In genomic region chr10:102815790-102816549, GRCh38 we compare ENCODE assay signal across 7 cellular contexts. TPM values are rescaled to one million over a fixed set of nuclear protein-coding genes. Genes with fewer than 3 reads are reported as not detected.
A peak's percentile ranks its signal among the peaks of the same experiment; 100 is the strongest.
DNase-seq lines count a peak whose midpoint lies in the region; ATAC-seq and TF ChIP-seq lines count a peak whose summit lies in the region.

No MANE protein-coding gene starts in this region.

- peaks cover 15% of the 10 kb centered on the region for H3K4me1 Mint-ChIP-seq in type B pancreatic cell (ENCODE audit: unreplicated experiment)

- TF ChIP-seq CTCF in NB4 (IDR thresholded peaks at IDR 0.05; ENCODE audit: low read depth, low read length) (no peak), type B pancreatic cell (conservative IDR thresholded peaks at IDR 0.05) (no peak)

- H3K36me3 Mint-ChIP-seq in type B pancreatic cell: peaks cover 17% of the 10 kb centered on the region

- DNase-seq in NB4 (ENCODE audit: low read depth) (peak; percentile 51), dermis blood vessel endothelial cell (peak; percentile 95), midbrain (lab: John Stamatoyannopoulos, UW) (peak; percentile 47), type B pancreatic cell (ENCODE audit: extremely low spot score, unreplicated experiment) (no peak), NCI-H2107 (lab: John Stamatoyannopoulos, UW) (no peak), cortex of kidney (lab: John Stamatoyannopoulos, UW) (no peak)

- TF ChIP-seq POLR2A in NB4 (IDR thresholded peaks at IDR 0.05; ENCODE audit: extremely low read depth, insufficient read length): no peak

- H3K27me3 Mint-ChIP-seq in type B pancreatic cell: no peaks in the 10 kb centered on the region

- no peaks in the 10 kb centered on the region for H3K9me3 Mint-ChIP-seq in type B pancreatic cell

- no peak for ATAC-seq in HG03045 (IDR thresholded peaks at IDR 0.05; ENCODE audit: unreplicated experiment)

- peak overlapping the region; percentile 89 for H3K27ac Mint-ChIP-seq in type B pancreatic cell

- H3K4me3 Mint-ChIP-seq in type B pancreatic cell: no peak overlapping the region

- H3K4me3 ChIP-seq in NB4 (ENCODE audit: low read depth, low read length): no peak overlapping the region

RNA-seq across cellular contexts. Expression of gene CYP17A1, which starts 21.2 kb away (rescaled TPM):
- total RNA-seq in dermis blood vessel endothelial cell (not detected in 2 replicates), type B pancreatic cell (ENCODE audit: low replicate concordance) (0.14 TPM in 1 of 2 replicates, not detected in the other)

RNA-seq across cellular contexts. Expression of gene BORCS7, which starts 38.1 kb away (rescaled TPM):
- total RNA-seq in dermis blood vessel endothelial cell (39.0 and 42.9 TPM in 2 replicates), type B pancreatic cell (ENCODE audit: low replicate concordance) (19.0 and 21.8 TPM in 2 replicates)

RNA-seq across cellular contexts. Expression of gene AS3MT, which starts 53.3 kb away (rescaled TPM):
- total RNA-seq in dermis blood vessel endothelial cell (1.2 and 2.0 TPM in 2 replicates), type B pancreatic cell (ENCODE audit: low replicate concordance) (4.2 and 4.9 TPM in 2 replicates)

Comparison
In these comparisons a context has a peak if more than half of its experiments do, and no peak if none do; other contexts are left out.
1. DNase-seq: peak in NB4 (single experiment), dermis blood vessel endothelial cell (single experiment) and midbrain (single experiment); none in type B pancreatic cell (single experiment), NCI-H2107 (single experiment) and cortex of kidney (single experiment).